In genomic region chr2:174603280-174603679, GRCh38 we compare ENCODE assay signal across 9 cellular contexts. TPM values are rescaled to one million over a fixed set of nuclear protein-coding genes. Genes with fewer than 3 reads are reported as not detected.
A peak's percentile ranks its signal among the peaks of the same experiment; 100 is the strongest.
DNase-seq lines count a peak whose midpoint lies in the region; ATAC-seq and TF ChIP-seq lines count a peak whose summit lies in the region.
"Had no signal": no experiment of that assay in that cellular context is flagged by ENCODE, and none has a peak within 500 bp of the region (broad histone marks: within the 10 kb centered on the region; RNA-seq: fewer than 3 reads in every experiment).

No MANE protein-coding gene starts in this region.

- H3K4ac ChIP-seq in IMR-90 (ENCODE audit: low read depth, low read length) = no peak overlapping the region

- TF ChIP-seq POLR2A in IMR-90 (IDR thresholded peaks at IDR 0.05; ENCODE audit: low read depth, low read length) = no peak

- H3K9me3 Mint-ChIP-seq in T-cell = no peaks in the 10 kb centered on the region
- H3K9me3 Mint-ChIP-seq in MCF 10A (ENCODE audit: unreplicated experiment) = peaks cover 13% of the 10 kb centered on the region
- peaks cover 3 to 9% of the 10 kb centered on the region in 2 donors for H3K9me3 Mint-ChIP-seq in stimulated activated naive B cell treated with anti-CD40 and anti-IgM and Interleukin-4, amounts not matched to agents 10 μg/mL and 1 μg/mL and 100 μg/mL, for 72 hours

- no peak overlapping the region for H3K4me3 ChIP-seq in AG04450 (ENCODE audit: low read depth, low read length)
- no peak overlapping the region for H3K4me3 ChIP-seq in IMR-90 (ENCODE audit: insufficient read depth, low read depth, low read length)
- no peak overlapping the region for H3K4me3 ChIP-seq in kidney epithelial cell (ENCODE audit: low read depth, low read length)
- H3K4me3 ChIP-seq: lung had no signal

- H3K18ac ChIP-seq in IMR-90 (ENCODE audit: low read depth, low read length) = no peak overlapping the region

- no peak overlapping the region for H2AK5ac ChIP-seq in IMR-90 (ENCODE audit: low read depth, low read length)

- H2AK9ac ChIP-seq in IMR-90 (replicated peaks; ENCODE audit: low read depth, low read length, poor library complexity) = no peak overlapping the region

- no peaks in the 10 kb centered on the region for H3K9me3 ChIP-seq in AG04450 (ENCODE audit: control insufficient read depth, insufficient read depth, low read length)
- no peaks in the 10 kb centered on the region for H3K9me3 ChIP-seq in IMR-90 (ENCODE audit: control insufficient read depth, insufficient read depth, low read length)

- no peak overlapping the region for H3K23ac ChIP-seq in IMR-90 (ENCODE audit: low read depth, low read length)

- H3K27ac ChIP-seq in AG04450 (ENCODE audit: low read depth, low read length) = no peak overlapping the region
- H3K27ac ChIP-seq in IMR-90 (ENCODE audit: insufficient read depth, low read length) = no peak overlapping the region

- CTCF ChIA-PET in AG04450 (lab: Charles Lee) = interaction anchor here (0.6 to 1.8 kb wide), 4 partner anchors 26 to 118 kb away, joined by 3 to 5 read pairs (median 3); no protein-coding TSS in a partner anchor
- CTCF ChIA-PET in IMR-90 (lab: Yijun Ruan, JAX) = interaction anchor here (1.0 to 1.5 kb wide), 3 partner anchors 9 to 79 kb away, joined by 3 to 6 read pairs (median 4); no protein-coding TSS in a partner anchor
- CTCF ChIA-PET in T-cell (lab: Charles Lee) = interaction anchor here (0.7 to 14.5 kb wide), 21 partner anchors 8 to 143 kb away, joined by 3 to 298 read pairs (median 4); no protein-coding TSS in a partner anchor
- CTCF ChIA-PET in MCF 10A (lab: Yijun Ruan, JAX) = interaction anchor here (0.6 to 7.8 kb wide), 7 partner anchors 25 to 141 kb away, joined by 3 to 49 read pairs (median 5); no protein-coding TSS in a partner anchor

- H3K36me3 Mint-ChIP-seq in T-cell (peaks cover 12% of the 10 kb centered on the region), MCF 10A (ENCODE audit: insufficient read depth, unreplicated experiment) (peaks cover 6% of the 10 kb centered on the region)
- peaks cover 42 to 53% of the 10 kb centered on the region in 2 donors for H3K36me3 Mint-ChIP-seq in stimulated activated naive B cell treated with anti-CD40 and anti-IgM and Interleukin-4, amounts not matched to agents 10 μg/mL and 1 μg/mL and 100 μg/mL, for 72 hours

- no CpG with 5 or more reads among the region's 3 CpGs for WGBS in IMR-90 (ENCODE audit: extremely low coverage in 2 of 2, insufficient read length in 1 of 2), 2 experiments

- H3K4me3 Mint-ChIP-seq in T-cell (peak overlapping the region in 1 of 3 donors; percentile 15), MCF 10A (ENCODE audit: unreplicated experiment) (no peak overlapping the region)
- H3K4me3 Mint-ChIP-seq in stimulated activated naive B cell treated with anti-CD40 and anti-IgM and Interleukin-4, amounts not matched to agents 10 μg/mL and 1 μg/mL and 100 μg/mL, for 72 hours = no peak overlapping the region

- DNase-seq in AG04450 (ENCODE audit: low read depth, low spot score) = no peak
- DNase-seq in IMR-90 = peak; percentile 67
- DNase-seq in T-cell = peak in 32 of 34 experiments; percentile 15 to 65 (median 40)
- peak; percentile 58 for DNase-seq in MCF 10A (ENCODE audit: unreplicated experiment)
- no peak for DNase-seq in kidney epithelial cell (ENCODE audit: low read depth)
- DNase-seq in stimulated activated naive B cell treated with anti-CD40 and anti-IgM and Interleukin-4, amounts not matched to agents 10 μg/mL and 1 μg/mL and 100 μg/mL, for 72 hours = no peak

- H2BK15ac ChIP-seq in IMR-90 (ENCODE audit: low read depth, low read length) = no peak overlapping the region

- peak; percentile 47 for TF ChIP-seq CTCF in AG04450 (IDR thresholded peaks at IDR 0.05; ENCODE audit: low read depth, low read length)
- peak; percentile 72 for TF ChIP-seq CTCF in GM12873 (IDR thresholded peaks at IDR 0.05; ENCODE audit: insufficient read depth, low read depth, low read length, missing control alignments)
- peak; percentile 42 for TF ChIP-seq CTCF in IMR-90 (conservative IDR thresholded peaks at IDR 0.05; ENCODE audit: low read depth, low read length)
- peak; percentile 18 for TF ChIP-seq CTCF in MCF 10A (IDR thresholded peaks at IDR 0.05; ENCODE audit: unreplicated experiment)
- peak; percentile 38 for TF ChIP-seq CTCF in kidney epithelial cell (IDR thresholded peaks at IDR 0.05; ENCODE audit: insufficient read depth, low read length, poor library complexity, severe bottlenecking)

- BruUV-seq in IMR-90 (replicated peaks; lab: Mats Ljungman, UMichigan) = no TSS peak
- BruUV-seq in MCF 10A (replicated peaks; lab: Mats Ljungman, UMichigan) = no TSS peak

- no peak overlapping the region for H4K5ac ChIP-seq in IMR-90 (ENCODE audit: low read depth, low read length)

- dilution Hi-C loops in IMR-90 (cut with HindIII; ENCODE audit: low sequenced_read_pairs, unreplicated experiment) = no loop called here

- H3K27me3 Mint-ChIP-seq in T-cell (no peaks in the 10 kb centered on the region), MCF 10A (ENCODE audit: insufficient read depth, unreplicated experiment) (no peaks in the 10 kb centered on the region)
- no peaks in the 10 kb centered on the region for H3K27me3 Mint-ChIP-seq in stimulated activated naive B cell treated with anti-CD40 and anti-IgM and Interleukin-4, amounts not matched to agents 10 μg/mL and 1 μg/mL and 100 μg/mL, for 72 hours

- H4K91ac ChIP-seq in IMR-90 (ENCODE audit: insufficient read depth, low read depth, low read length) = no peak overlapping the region

- peak; percentile 70 for ATAC-seq in IMR-90 (ENCODE audit: low read depth)
- peak; percentile 65 to 74 (median 70) for ATAC-seq in T-cell (replicated peaks in 1 of 4)
- peak in 1 of 2 donors; percentile 15 for ATAC-seq in stimulated activated naive B cell treated with anti-CD40 and anti-IgM and Interleukin-4, amounts not matched to agents 10 μg/mL and 1 μg/mL and 100 μg/mL, for 72 hours (replicated peaks)
- ATAC-seq in HG03457 (IDR thresholded peaks at IDR 0.05; ENCODE audit: unreplicated experiment) = no peak

- H3K27me3 ChIP-seq in AG04450 (ENCODE audit: control insufficient read depth, insufficient read depth, low read length) (no peaks in the 10 kb centered on the region), IMR-90 (ENCODE audit: control insufficient read depth, insufficient read depth, low read length) (no peaks in the 10 kb centered on the region), kidney epithelial cell (ENCODE audit: control insufficient read depth, insufficient read depth, low read length) (no peaks in the 10 kb centered on the region)

- in situ Hi-C loops in IMR-90 (cut with MboI; ENCODE audit: low sequenced_read_pairs) = no loop called here

- no peak overlapping the region for H2BK20ac ChIP-seq in IMR-90 (ENCODE audit: low read depth, low read length)

- H3K27ac Mint-ChIP-seq in T-cell = peak overlapping the region; percentile 91 to 93
- H3K27ac Mint-ChIP-seq in MCF 10A (ENCODE audit: low read depth, unreplicated experiment) = no peak overlapping the region
- H3K27ac Mint-ChIP-seq in stimulated activated naive B cell treated with anti-CD40 and anti-IgM and Interleukin-4, amounts not matched to agents 10 μg/mL and 1 μg/mL and 100 μg/mL, for 72 hours = peak overlapping the region; percentile 81

- no peak overlapping the region for H2BK5ac ChIP-seq in IMR-90 (ENCODE audit: low read depth, low read length, poor library complexity, severe bottlenecking)

- intact Hi-C loops in IMR-90 (cut with micrococcal nuclease) (loop anchor here (2.0 kb wide), 1 partner anchor 140 kb away; no protein-coding TSS in a partner anchor), MCF 10A (cut with micrococcal nuclease) (loop anchor here (1.0 kb wide), 1 partner anchor 25 kb away; no protein-coding TSS in a partner anchor)

- TF ChIP-seq RAD21 in IMR-90 (IDR thresholded peaks at IDR 0.05; ENCODE audit: low read length) = peak; percentile 41; the same call in 1 of the 2 replicates

- no peak overlapping the region for H3K14ac ChIP-seq in IMR-90 (replicated peaks; ENCODE audit: low read depth, low read length)

- peaks cover 4% of the 10 kb centered on the region; the same call in 1 of the 2 replicates for H4K20me1 ChIP-seq in IMR-90 (ENCODE audit: insufficient read depth, low read length)

- H3K4me1 Mint-ChIP-seq in T-cell = peaks cover 88 to 98% (median 90%) of the 10 kb centered on the region in 3 donors
- peaks cover 25% of the 10 kb centered on the region for H3K4me1 Mint-ChIP-seq in MCF 10A (ENCODE audit: insufficient read depth, unreplicated experiment)
- H3K4me1 Mint-ChIP-seq in stimulated activated naive B cell treated with anti-CD40 and anti-IgM and Interleukin-4, amounts not matched to agents 10 μg/mL and 1 μg/mL and 100 μg/mL, for 72 hours = peaks cover 59 to 87% of the 10 kb centered on the region in 2 donors

- POLR2A ChIA-PET in AG04450 (lab: Yijun Ruan, JAX) (no interaction called here), IMR-90 (lab: Charles Lee; ENCODE audit: unreplicated experiment) (interaction anchor here (0.6 kb wide), 1 partner anchor 141 kb away, joined by 8 read pairs; no protein-coding TSS in a partner anchor), T-cell (lab: Charles Lee) (interaction anchor here (0.7 to 1.7 kb wide), 4 partner anchors 10 to 84 kb away, joined by 3 to 5 read pairs (median 4); no protein-coding TSS in a partner anchor), MCF 10A (lab: Yijun Ruan, JAX) (interaction anchor here (1.7 kb wide), 1 partner anchor 141 kb away, joined by 10 read pairs; no protein-coding TSS in a partner anchor)

- no peak overlapping the region for H2BK120ac ChIP-seq in IMR-90 (ENCODE audit: low read depth, low read length)

- H3K9ac ChIP-seq in IMR-90 (ENCODE audit: low read depth, low read length) = no peak overlapping the region

- peaks cover 10% of the 10 kb centered on the region for H3K9me1 ChIP-seq in IMR-90 (ENCODE audit: insufficient read depth, low read length)

- no peak overlapping the region for H4K8ac ChIP-seq in IMR-90 (ENCODE audit: low read depth in 2 of 2, low read length in 2 of 2)

- H3K56ac ChIP-seq in IMR-90 (ENCODE audit: extremely low read depth, insufficient read depth, low read length) = no peak overlapping the region

- no peaks in the 10 kb centered on the region for H3K36me3 ChIP-seq in IMR-90 (ENCODE audit: control insufficient read depth, insufficient read depth, low read length)
- no peaks in the 10 kb centered on the region for H3K36me3 ChIP-seq in kidney epithelial cell (ENCODE audit: control insufficient read depth, insufficient read depth, low read length)

- H3K4me1 ChIP-seq in IMR-90 (ENCODE audit: control insufficient read depth, insufficient read depth, low read length) = peaks cover 2% of the 10 kb centered on the region

- H3K4me2 ChIP-seq in IMR-90 (ENCODE audit: low read depth, low read length) = no peak overlapping the region

- H2AFZ ChIP-seq in IMR-90 (replicated peaks; ENCODE audit: low read length, poor library complexity) = no peak overlapping the region

- H3K79me1 ChIP-seq in IMR-90 (ENCODE audit: low read depth in 1 of 2, low read length in 2 of 2) = peaks cover 11 to 17% of the 10 kb centered on the region in 2 experiments; a peak in 3 of 4 replicates

RNA-seq across cellular contexts. Expression of gene WIPF1, which starts 5.7 kb away (rescaled TPM):
- polyA plus RNA-seq in AG04450 (2011; rRNA removed) (10.7 and 12.4 TPM in 2 replicates), IMR-90 (2012; rRNA removed) (13.5 and 14.2 TPM in 2 replicates)
- polyA minus RNA-seq in AG04450 (2011; rRNA and poly(A)+ RNA removed) = 8.6 and 10.5 TPM in 2 replicates
- total RNA-seq in IMR-90 (2012; rRNA removed) (2.7 and 3.3 TPM in 2 replicates), T-cell (100 to 1,000 TPM; 349 to 412 (median 372) TPM), MCF 10A (2022) (6.0 and 6.2 TPM in 2 replicates), kidney epithelial cell (9.5 and 9.8 TPM in 2 replicates)
- polyA plus RNA-seq in IMR-90 (2012; cell fraction: cytosol; rRNA removed) = 5.5 and 14.1 TPM in 2 replicates
- polyA plus RNA-seq in IMR-90 (2012; cell fraction: nucleus; rRNA removed; ENCODE audit: low replicate concordance) = 10.0 and 12.1 TPM in 2 replicates

Comparison
In these comparisons a context has a peak if more than half of its experiments do, and no peak if none do; other contexts are left out.
1. DNase-seq: peak in IMR-90 (single experiment), T-cell (32 of 34) and MCF 10A (single experiment); none in AG04450 (single experiment), kidney epithelial cell (single experiment) and stimulated activated naive B cell treated with anti-CD40 and anti-IgM and Interleukin-4, amounts not matched to agents 10 μg/mL and 1 μg/mL and 100 μg/mL, for 72 hours (single experiment).
2. CTCF ChIP-seq: peak in every context shown above with its lines; median percentile 72 in GM12873; 47 in AG04450; 42 in IMR-90; 38 in kidney epithelial cell; 18 in MCF 10A.
3. RNA of gene WIPF1, which starts 5.7 kb away (total RNA-seq): 349 to 412 TPM in T-cell; 9.5 to 9.8 TPM in kidney epithelial cell, 6.0 to 6.2 TPM in MCF 10A and 2.7 to 3.3 TPM in IMR-90; every median in the first group is over 10 times any median in the second.